ENCODE assay signal across 19 cellular contexts in genomic region chr7:47344171-47344955, GRCh38.
"Had no signal": no experiment of that assay in that cellular context is flagged by ENCODE, and none has a peak within 500 bp of the region (broad histone marks: within the 10 kb centered on the region; RNA-seq: fewer than 3 reads in every experiment).

No MANE protein-coding gene starts in this region.

- H3K27me3 ChIP-seq: sigmoid colon, tibial artery, vagina had no signal

- H3K9me3 Mint-ChIP-seq: activated naive CD4-positive, alpha-beta T cell treated with anti-CD3 and anti-CD28 coated beads, Interleukin-2, amount 50 U/mL, for 72 hours; immature natural killer cell; T-cell had no signal

- H3K36me3 ChIP-seq: vagina had no signal

- H3K4me1 Mint-ChIP-seq: immature natural killer cell, T-cell had no signal

- H3K27ac ChIP-seq: left ventricle myocardium inferior, sigmoid colon, tibial artery, vagina had no signal

- H3K4me3 Mint-ChIP-seq: brain, immature natural killer cell, nephron, T-cell had no signal

- H3K4me3 ChIP-seq: left ventricle myocardium inferior, sigmoid colon, tibial artery, vagina had no signal

- H3K4me1 ChIP-seq: sigmoid colon, tibial artery, vagina had no signal

- ATAC-seq: activated naive CD4-positive, alpha-beta T cell treated with anti-CD3 and anti-CD28 coated beads, Interleukin-2, amount 50 U/mL, for 72 hours; esophagus mucosa; T-cell had no signal

- DNase-seq: activated T-cell treated with anti-CD3 and anti-CD28 coated beads, Interleukin-2, amount 50 U/mL, for 1 hour; caudate nucleus; effector memory CD4-positive, alpha-beta T cell; foreskin melanocyte; immature natural killer cell; kidney glomerular epithelial cell; left ventricle myocardium inferior; mammary epithelial cell; occipital lobe; sigmoid colon; stimulated activated CD4-positive, alpha-beta T cell treated with anti-CD3 and anti-CD28 coated beads, Interleukin-4, amount 100 ng/mL, for 1 hour; stimulated activated naive CD4-positive, alpha-beta T cell treated with Interleukin-2 at 50 U/mL for 16 hours; T-cell; tibial artery had no signal

- H3K36me3 Mint-ChIP-seq: activated naive CD4-positive, alpha-beta T cell treated with anti-CD3 and anti-CD28 coated beads, Interleukin-2, amount 50 U/mL, for 72 hours; immature natural killer cell; T-cell had no signal

- H3K27ac Mint-ChIP-seq: activated naive CD4-positive, alpha-beta T cell treated with anti-CD3 and anti-CD28 coated beads, Interleukin-2, amount 50 U/mL, for 72 hours; immature natural killer cell; T-cell had no signal

- H3K27me3 Mint-ChIP-seq: brain, T-cell had no signal

- H3K9me3 ChIP-seq: left ventricle myocardium inferior, sigmoid colon, tibial artery, vagina had no signal
